26 cellular contexts compared by ENCODE assay signal in the genomic region with DNA sequence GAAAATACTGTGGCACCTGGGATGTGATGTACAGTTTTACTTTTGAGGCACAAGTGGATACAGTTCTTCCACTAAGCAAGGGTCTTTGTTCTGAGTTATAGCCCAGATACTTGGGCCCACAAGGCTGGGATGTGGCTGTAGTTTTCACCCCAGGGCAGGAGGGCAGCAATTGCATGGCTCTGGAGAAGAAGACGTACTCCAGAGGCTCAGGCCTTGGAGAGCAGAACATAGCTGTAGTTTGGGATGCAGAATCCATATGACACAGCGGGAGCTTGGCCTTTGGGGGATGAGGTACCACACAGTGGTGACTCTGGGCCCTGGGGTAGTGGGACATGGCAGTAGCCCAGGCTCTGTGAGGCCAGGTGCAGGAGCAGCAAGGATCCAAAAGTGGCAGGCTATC.
"Had no signal": no experiment of that assay in that cellular context is flagged by ENCODE, and none has a peak within 500 bp of the region (broad histone marks: within the 10 kb centered on the region; RNA-seq: fewer than 3 reads in every experiment).

No MANE protein-coding gene starts in this region.

- ATAC-seq: activated CD8-positive, alpha-beta T cell treated with anti-CD3 and anti-CD28 coated beads for 36 hours; activated naive CD4-positive, alpha-beta T cell treated with anti-CD3 and anti-CD28 coated beads, Interleukin-2, amount 50 U/mL, for 72 hours; Panc1 had no signal

- H3K36me3 Mint-ChIP-seq: brain had no signal

- H3K27me3 ChIP-seq: adrenal gland, SJCRH30 had no signal

- H3K4me3 ChIP-seq: adrenal gland, SJCRH30, SK-N-MC had no signal

- H3K4me1 ChIP-seq: adrenal gland, SJCRH30 had no signal

- H3K36me3 ChIP-seq: adrenal gland, SJCRH30 had no signal

- H3K4me1 Mint-ChIP-seq: activated CD4-positive, alpha-beta T cell treated with anti-CD3 and anti-CD28 coated beads, Interleukin-2, amount 10 ng/mL, durations not matched to agents 24 days and 14 days; brain had no signal

- DNase-seq: activated CD4-positive, alpha-beta T cell treated with anti-CD3 and anti-CD28 coated beads, Interleukin-2, amount 10 ng/mL, durations not matched to agents 24 days and 14 days; activated CD4-positive, alpha-beta T cell treated with anti-CD3 and anti-CD28 coated beads, Interleukin-2, amount 50 U/mL, for 4 hours; activated CD8-positive, alpha-beta T cell treated with anti-CD3 and anti-CD28 coated beads for 36 hours; activated gamma-delta T cell; activated naive CD4-positive, alpha-beta T cell treated with anti-CD3 and anti-CD28 coated beads for 36 hours; activated T-cell treated with anti-CD3 and anti-CD28 coated beads, Interleukin-2, amount 50 U/mL, for 24 hours; anterior cingulate cortex; caudate nucleus; MM.1S; MV-4-11; NCI-H1092; NCI-H1436 treated with DMSO at 0.1 percent for 48 hours; NCI-H1694 treated with DMSO at 0.1 percent for 48 hours; NCI-H2029; NCI-H345; NCI-H524 treated with DMSO at 0.1 percent for 48 hours; SHP77; SJCRH30; T1000 had no signal

- H3K4me3 Mint-ChIP-seq: activated CD4-positive, alpha-beta T cell treated with anti-CD3 and anti-CD28 coated beads, Interleukin-2, amount 10 ng/mL, durations not matched to agents 24 days and 14 days; activated CD8-positive, alpha-beta T cell treated with anti-CD3 and anti-CD28 coated beads for 36 hours; activated naive CD4-positive, alpha-beta T cell treated with anti-CD3 and anti-CD28 coated beads for 36 hours; activated T-cell treated with anti-CD3 and anti-CD28 coated beads, Interleukin-2, amount 50 U/mL, for 24 hours; brain had no signal

- H3K27ac ChIP-seq: adrenal gland, KMS-11, SJCRH30, SK-N-MC had no signal

- H3K27ac Mint-ChIP-seq: activated CD4-positive, alpha-beta T cell treated with anti-CD3 and anti-CD28 coated beads, Interleukin-2, amount 10 ng/mL, durations not matched to agents 24 days and 14 days; activated CD8-positive, alpha-beta T cell treated with anti-CD3 and anti-CD28 coated beads for 36 hours; activated naive CD4-positive, alpha-beta T cell treated with anti-CD3 and anti-CD28 coated beads for 36 hours; activated naive CD4-positive, alpha-beta T cell treated with anti-CD3 and anti-CD28 coated beads, Interleukin-2, amount 50 U/mL, for 72 hours; activated T-cell treated with anti-CD3 and anti-CD28 coated beads, Interleukin-2, amount 50 U/mL, for 24 hours; activated T-helper 2 cell treated with anti-CD3 and anti-CD28 coated beads, Interferon-gamma antibody, Interleukin-2, Interleukin-4, amounts not matched to agents 10 μg/mL and 5 μg/mL and 100 μg/mL, durations not matched to agents 14 hours and 24 hours and 36 hours; brain had no signal
